10 cellular contexts compared by ENCODE assay signal in genomic region chr13:99376132-99376531, GRCh38.
A peak's percentile ranks its signal among the peaks of the same experiment; 100 is the strongest.
DNase-seq lines count a peak whose midpoint lies in the region; ATAC-seq and TF ChIP-seq lines count a peak whose summit lies in the region.
"Had no signal": no experiment of that assay in that cellular context is flagged by ENCODE, and none has a peak within 500 bp of the region (broad histone marks: within the 10 kb centered on the region; RNA-seq: fewer than 3 reads in every experiment).

No MANE protein-coding gene starts in this region.

- H3K27me3 Mint-ChIP-seq in activated CD8-positive, alpha-beta memory T cell treated with anti-CD3 and anti-CD28 coated beads, Interleukin-2, amount 10 ng/mL, durations not matched to agents 7 days and 5 days = no peaks in the 10 kb centered on the region

- H3K4me3 ChIP-seq in tibial nerve = no peak overlapping the region
- H3K4me3 ChIP-seq: upper lobe of left lung had no signal

- peaks cover 72% of the 10 kb centered on the region for H3K4me1 Mint-ChIP-seq in activated CD8-positive, alpha-beta memory T cell treated with anti-CD3 and anti-CD28 coated beads, Interleukin-2, amount 10 ng/mL, durations not matched to agents 7 days and 5 days

- H3K36me3 ChIP-seq in tibial nerve = peaks cover 0 to 63% (median 0%) of the 10 kb centered on the region in 3 donors

- TF ChIP-seq POLR2A in tibial nerve (IDR thresholded peaks at IDR 0.05) = no peak

- peak overlapping the region; percentile 19 for H3K27ac ChIP-seq in caudate nucleus (ENCODE audit: low read depth, low read length)
- peak overlapping the region in 3 of 4 donors; percentile 15 to 69 (median 16) for H3K27ac ChIP-seq in tibial nerve

- H3K4me1 ChIP-seq in tibial nerve = peaks cover 0 to 20% (median 0%) of the 10 kb centered on the region in 4 donors
- H3K4me1 ChIP-seq: upper lobe of left lung had no signal

- no peak overlapping the region for H3K4me3 Mint-ChIP-seq in activated CD8-positive, alpha-beta memory T cell treated with anti-CD3 and anti-CD28 coated beads, Interleukin-2, amount 10 ng/mL, durations not matched to agents 7 days and 5 days

- H3K9me3 Mint-ChIP-seq in activated CD8-positive, alpha-beta memory T cell treated with anti-CD3 and anti-CD28 coated beads, Interleukin-2, amount 10 ng/mL, durations not matched to agents 7 days and 5 days (ENCODE audit: low read depth) = no peaks in the 10 kb centered on the region

- no peak overlapping the region for H3K27ac Mint-ChIP-seq in activated CD8-positive, alpha-beta memory T cell treated with anti-CD3 and anti-CD28 coated beads, Interleukin-2, amount 10 ng/mL, durations not matched to agents 7 days and 5 days

- peak; percentile 39 for DNase-seq in activated CD8-positive, alpha-beta memory T cell treated with anti-CD3 and anti-CD28 coated beads, Interleukin-2, amount 10 ng/mL, durations not matched to agents 7 days and 5 days
- no peak for DNase-seq in activated CD8-positive, alpha-beta memory T cell treated with anti-CD3 and anti-CD28 coated beads, Interleukin-2, amount 50 U/mL, for 48 hours
- DNase-seq in caudate nucleus (lab: John Stamatoyannopoulos, UW) = peak in 1 of 61 donors; percentile 7
- DNase-seq in tibial nerve (ENCODE audit: low spot score in 2 of 2) = peak in 1 of 2 donors; percentile 33
- DNase-seq in NCI-H2081 treated with DMSO at 0.1 percent for 48 hours (lab: John Stamatoyannopoulos, UW) = no peak
- DNase-seq in kidney glomerular epithelial cell (lab: John Stamatoyannopoulos, UW) = no peak
- DNase-seq in effector CD8-positive, alpha-beta T cell (lab: John Stamatoyannopoulos, UW) = no peak
- DNase-seq: ACHN had no signal

- peak; percentile 15 to 65 for TF ChIP-seq EP300 in tibial nerve (IDR thresholded peaks at IDR 0.05)

- no peaks in the 10 kb centered on the region for H3K27me3 ChIP-seq in tibial nerve
- H3K27me3 ChIP-seq: upper lobe of left lung had no signal

- CTCF ChIA-PET in activated CD8-positive, alpha-beta memory T cell treated with anti-CD3 and anti-CD28 coated beads, Interleukin-2, amount 10 ng/mL, durations not matched to agents 7 days and 5 days (lab: Charles Lee) = interaction anchor here (1.0 to 3.2 kb wide), 7 partner anchors 11 to 110 kb away, joined by 3 to 16 read pairs (median 4); no protein-coding TSS in a partner anchor

- H3K36me3 Mint-ChIP-seq in activated CD8-positive, alpha-beta memory T cell treated with anti-CD3 and anti-CD28 coated beads, Interleukin-2, amount 10 ng/mL, durations not matched to agents 7 days and 5 days = peaks cover 50% of the 10 kb centered on the region

- H3K9me3 ChIP-seq in tibial nerve = no peaks in the 10 kb centered on the region
- H3K9me3 ChIP-seq: upper lobe of left lung had no signal

- ATAC-seq in activated CD8-positive, alpha-beta memory T cell treated with anti-CD3 and anti-CD28 coated beads, Interleukin-2, amount 10 ng/mL, durations not matched to agents 7 days and 5 days = no peak
- ATAC-seq in HG03039 (IDR thresholded peaks at IDR 0.05; ENCODE audit: unreplicated experiment) = peak; percentile 48

- WGBS in tibial nerve, 2 donors = 84 to 93% methylated on average over 6 of the region's 6 CpGs

- no peak for TF ChIP-seq CTCF in tibial nerve (IDR thresholded peaks at IDR 0.05)
